In genomic region chr13:113208424-113209335, GRCh38 we compare ENCODE assay signal across 8 cellular contexts. TPM values are rescaled to one million over a fixed set of nuclear protein-coding genes. Genes with fewer than 3 reads are reported as not detected.
DNase-seq lines count a peak whose midpoint lies in the region; ATAC-seq and TF ChIP-seq lines count a peak whose summit lies in the region.

PCID2 (minus strand) TSS chr13:113208669; CDS start chr13:113208634, 35 bp downstream.

- intact Hi-C loops in right lobe of liver (cut with DNase I), result loop anchor here in 1 of 2 donors (5.0 kb wide), 1 partner anchor 51 kb away; the partner anchor contains the start of gene PROZ

- H3K36me3 ChIP-seq in right lobe of liver, result peaks cover 0 to 8% (median 0%) of the 10 kb centered on the region in 4 donors

- H3K27ac ChIP-seq in right lobe of liver, result peak within 1 kb of the TSS; percentile 94 to 99 (median 96)

- no peaks in the 10 kb centered on the region for H3K27me3 ChIP-seq in right lobe of liver

- 0% methylated on average over 3 of the region's 102 CpGs for WGBS in right lobe of liver (ENCODE audit: insufficient coverage, low coverage, low lambda C conversion rate, missing lambda C conversion rate)

- ATAC-seq in GM19328 (IDR thresholded peaks at IDR 0.05; ENCODE audit: unreplicated experiment), result peak; percentile 69
- peak; percentile 54 for ATAC-seq in HG03469 (IDR thresholded peaks at IDR 0.05; ENCODE audit: unreplicated experiment)
- peak; percentile 89 to 92 (median 91) for ATAC-seq in right lobe of liver

- peak in 2 of 4 donors; percentile 14 to 21 for TF ChIP-seq CTCF in right lobe of liver (IDR thresholded peaks at IDR 0.05)

- no peaks in the 10 kb centered on the region for H3K9me3 ChIP-seq in right lobe of liver

- peak within 1 kb of the TSS; percentile 79 to 98 (median 90) for H3K4me3 ChIP-seq in right lobe of liver

- DNase-seq in C1 segment of cervical spinal cord (lab: John Stamatoyannopoulos, UW) (peak; percentile 34 to 94 (median 82)), NCI-H748 treated with DMSO at 0.1 percent for 48 hours (lab: John Stamatoyannopoulos, UW) (peak; percentile 65), dermis microvascular lymphatic vessel endothelial cell (ENCODE audit: low read depth in 2 of 2) (peak; percentile 71 to 90), right lobe of liver (peak; percentile 90 to 93 (median 91))
- DNase-seq in activated CD4-positive, alpha-beta T cell treated with anti-CD3 and anti-CD28 coated beads, Interleukin-2, amount 50 U/mL, for 48 hours, result peak; percentile 87 to 89
- peak; percentile 86 to 87 for DNase-seq in stimulated activated CD4-positive, alpha-beta T cell treated with anti-CD3 and anti-CD28 coated beads, Interleukin-4, amount 100 ng/mL, for 4 hours

- TF ChIP-seq POLR2A in right lobe of liver (IDR thresholded peaks at IDR 0.05), result peak; percentile 82

- peaks cover 0 to 40% (median 12%) of the 10 kb centered on the region in 4 donors for H3K4me1 ChIP-seq in right lobe of liver

RNA-seq across cellular contexts. Expression of gene PCID2, which starts in this region (rescaled TPM):
- 42.6 and 51.0 TPM in 2 replicates for total RNA-seq in dermis microvascular lymphatic vessel endothelial cell
- total RNA-seq in right lobe of liver, result 10 to 100 TPM; 15.1 to 24.9 (median 19.4) TPM

Comparison
In these comparisons a context has a peak if more than half of its experiments do, and no peak if none do; other contexts are left out.
1. Peak in every context shown above with its lines: DNase-seq, ATAC-seq, H3K4me3 ChIP-seq and H3K27ac ChIP-seq.